Comparison of ENCODE assay signal across 12 cellular contexts in genomic region chr6:56795852-56796532, GRCh38.
DNase-seq lines count a peak whose midpoint lies in the region; ATAC-seq and TF ChIP-seq lines count a peak whose summit lies in the region.
"Had no signal": no experiment of that assay in that cellular context is flagged by ENCODE, and none has a peak within 500 bp of the region (broad histone marks: within the 10 kb centered on the region; RNA-seq: fewer than 3 reads in every experiment).

No MANE protein-coding gene starts in this region.

- no peaks in the 10 kb centered on the region for H3K27me3 Mint-ChIP-seq in Caco-2 (ENCODE audit: insufficient read depth, unreplicated experiment)
- H3K27me3 Mint-ChIP-seq in activated T-cell treated with anti-CD3 and anti-CD28 coated beads, Interleukin-2, amount 50 U/mL, for 72 hours (ENCODE audit: low read depth): peaks cover 8% of the 10 kb centered on the region

- peaks cover 27% of the 10 kb centered on the region for H3K4me1 ChIP-seq in Caco-2
- peaks cover 58% of the 10 kb centered on the region for H3K4me1 ChIP-seq in GM23248 (ENCODE audit: insufficient read depth)
- peaks cover 29% of the 10 kb centered on the region for H3K4me1 ChIP-seq in PC-3 (ENCODE audit: insufficient read depth, low read length)
- peaks cover 21% of the 10 kb centered on the region for H3K4me1 ChIP-seq in HAP-1
- H3K4me1 ChIP-seq: Peyer's patch had no signal

- H3K79me2 ChIP-seq in GM23248 (ENCODE audit: insufficient read depth) (peaks cover 100% of the 10 kb centered on the region), PC-3 (ENCODE audit: low read length) (peaks cover 52% of the 10 kb centered on the region)

- H3K27ac ChIP-seq in GM23248 (peak overlapping the region; percentile 58), PC-3 (ENCODE audit: low read length) (peak overlapping the region; percentile 50)
- H3K27ac ChIP-seq: Peyer's patch had no signal

- H3F3A ChIP-seq in GM23248 (ENCODE audit: insufficient read depth) (peaks cover 56% of the 10 kb centered on the region), PC-3 (ENCODE audit: low read length, unreplicated experiment) (no peaks in the 10 kb centered on the region)

- H4K20me1 ChIP-seq in GM23248 (ENCODE audit: insufficient read depth) (peaks cover 14% of the 10 kb centered on the region; the same call in 1 of the 2 replicates), PC-3 (ENCODE audit: low read length) (no peaks in the 10 kb centered on the region)

- no TSS peak for BruUV-seq in Caco-2 (replicated peaks; lab: Mats Ljungman, UMichigan)
- no TSS peak for BruUV-seq in PC-3 (replicated peaks; lab: Mats Ljungman, UMichigan)

- H3K36me3 ChIP-seq in Caco-2 (ENCODE audit: control insufficient read depth, insufficient read depth, low read length) (no peaks in the 10 kb centered on the region), GM23248 (ENCODE audit: low read depth) (no peaks in the 10 kb centered on the region), PC-3 (ENCODE audit: low read depth, low read length) (no peaks in the 10 kb centered on the region), HAP-1 (replicated peaks) (no peaks in the 10 kb centered on the region)
- H3K36me3 ChIP-seq: Peyer's patch had no signal

- H3K9me3 Mint-ChIP-seq in Caco-2 (ENCODE audit: unreplicated experiment): no peaks in the 10 kb centered on the region
- no peaks in the 10 kb centered on the region for H3K9me3 Mint-ChIP-seq in activated T-cell treated with anti-CD3 and anti-CD28 coated beads, Interleukin-2, amount 50 U/mL, for 72 hours
- H3K9me3 Mint-ChIP-seq: activated CD4-positive, alpha-beta T cell treated with anti-CD3 and anti-CD28 coated beads, Interleukin-2, amount 10 ng/mL, durations not matched to agents 24 days and 14 days had no signal

- peaks cover 27% of the 10 kb centered on the region for H3K4me1 Mint-ChIP-seq in Caco-2 (ENCODE audit: low read depth, unreplicated experiment)
- peaks cover 4% of the 10 kb centered on the region for H3K4me1 Mint-ChIP-seq in activated T-cell treated with anti-CD3 and anti-CD28 coated beads, Interleukin-2, amount 50 U/mL, for 72 hours (ENCODE audit: low read depth)
- H3K4me1 Mint-ChIP-seq: activated CD4-positive, alpha-beta T cell treated with anti-CD3 and anti-CD28 coated beads, Interleukin-2, amount 10 ng/mL, durations not matched to agents 24 days and 14 days had no signal

- H3K27me3 ChIP-seq in Caco-2 (replicated peaks; ENCODE audit: control insufficient read depth, insufficient read depth, low read length) (no peaks in the 10 kb centered on the region), GM23248 (replicated peaks; ENCODE audit: insufficient read depth) (no peaks in the 10 kb centered on the region), PC-3 (ENCODE audit: low read length) (no peaks in the 10 kb centered on the region), HAP-1 (ENCODE audit: low read depth) (no peaks in the 10 kb centered on the region)
- H3K27me3 ChIP-seq: Peyer's patch had no signal

- H2AFZ ChIP-seq in GM23248 (no peak overlapping the region), PC-3 (ENCODE audit: low read length) (no peak overlapping the region)

- H3K9me3 ChIP-seq in Caco-2: no peaks in the 10 kb centered on the region
- no peaks in the 10 kb centered on the region for H3K9me3 ChIP-seq in GM23248 (ENCODE audit: low read depth)
- no peaks in the 10 kb centered on the region for H3K9me3 ChIP-seq in PC-3 (ENCODE audit: low read length)
- no peaks in the 10 kb centered on the region for H3K9me3 ChIP-seq in HAP-1
- H3K9me3 ChIP-seq: Peyer's patch had no signal

- peak overlapping the region; percentile 14; the same call in 1 of the 2 replicates for H3K9ac ChIP-seq in GM23248
- no peak overlapping the region for H3K9ac ChIP-seq in PC-3 (ENCODE audit: low read length)

- no peak for DNase-seq in Caco-2
- DNase-seq in GM23248: peak; percentile 76
- DNase-seq in PC-3: peak; percentile 58
- peak; percentile 28 for DNase-seq in foreskin melanocyte
- DNase-seq in activated gamma-delta T cell (lab: John Stamatoyannopoulos, UW): no peak
- no peak for DNase-seq in activated T-cell treated with anti-CD3 and anti-CD28 coated beads, Interleukin-2, amount 50 U/mL, for 72 hours
- DNase-seq in HAP-1 (ENCODE audit: low spot score in 2 of 2): no peak
- DNase-seq in stimulated activated CD4-positive, alpha-beta T cell treated with anti-CD3 and anti-CD28 coated beads, Interleukin-4, amount 100 ng/mL, for 1 hour: no peak
- DNase-seq: activated CD4-positive, alpha-beta T cell treated with anti-CD3 and anti-CD28 coated beads, Interleukin-2, amount 10 ng/mL, durations not matched to agents 24 days and 14 days; C1 segment of cervical spinal cord; NCI-H1092; Peyer's patch had no signal

- in situ Hi-C loops in GM23248 (cut with MboI): no loop called here
- in situ Hi-C loops in HAP-1 (cut with MboI; ENCODE audit: low sequenced_read_pairs): no loop called here

- POLR2A ChIA-PET in Caco-2 (lab: Charles Lee): no interaction called here
- POLR2A ChIA-PET in PC-3 (lab: Charles Lee; ENCODE audit: unreplicated experiment): no interaction called here

- no peak overlapping the region for H3K4me3 Mint-ChIP-seq in Caco-2 (ENCODE audit: unreplicated experiment)
- H3K4me3 Mint-ChIP-seq in activated T-cell treated with anti-CD3 and anti-CD28 coated beads, Interleukin-2, amount 50 U/mL, for 72 hours: no peak overlapping the region
- H3K4me3 Mint-ChIP-seq: activated CD4-positive, alpha-beta T cell treated with anti-CD3 and anti-CD28 coated beads, Interleukin-2, amount 10 ng/mL, durations not matched to agents 24 days and 14 days had no signal

- no peak for TF ChIP-seq CTCF in Caco-2 (IDR thresholded peaks at IDR 0.05; ENCODE audit: insufficient read depth in 1 of 2, low read depth in 1 of 2, low read length in 1 of 2, severe bottlenecking in 1 of 2, unreplicated experiment in 1 of 2)
- TF ChIP-seq CTCF in PC-3 (conservative IDR thresholded peaks at IDR 0.05; ENCODE audit: low read depth, low read length): no peak

- H3K4me2 ChIP-seq in GM23248 (ENCODE audit: unreplicated experiment) (peak overlapping the region; percentile 45), PC-3 (ENCODE audit: low read length) (peak overlapping the region; percentile 52)

- CTCF ChIA-PET in Caco-2 (lab: Charles Lee): no interaction called here
- CTCF ChIA-PET in PC-3 (lab: Charles Lee): no interaction called here

- H3K4me3 ChIP-seq in Caco-2 (ENCODE audit: low read depth, low read length) (no peak overlapping the region), GM23248 (peak overlapping the region; percentile 20; the same call in 1 of the 2 replicates), PC-3 (ENCODE audit: low read length) (no peak overlapping the region), HAP-1 (no peak overlapping the region)
- H3K4me3 ChIP-seq: Peyer's patch had no signal

- peak overlapping the region; percentile 6 for H3K27ac Mint-ChIP-seq in Caco-2 (ENCODE audit: unreplicated experiment)
- H3K27ac Mint-ChIP-seq in activated T-cell treated with anti-CD3 and anti-CD28 coated beads, Interleukin-2, amount 50 U/mL, for 72 hours: no peak overlapping the region
- H3K27ac Mint-ChIP-seq: activated CD4-positive, alpha-beta T cell treated with anti-CD3 and anti-CD28 coated beads, Interleukin-2, amount 10 ng/mL, durations not matched to agents 24 days and 14 days had no signal

- no peaks in the 10 kb centered on the region for H3K36me3 Mint-ChIP-seq in Caco-2 (ENCODE audit: insufficient read depth, unreplicated experiment)
- H3K36me3 Mint-ChIP-seq in activated T-cell treated with anti-CD3 and anti-CD28 coated beads, Interleukin-2, amount 50 U/mL, for 72 hours (ENCODE audit: insufficient read depth in 2 of 2): no peaks in the 10 kb centered on the region

- ATAC-seq in PC-3: peak; percentile 83
- no peak for ATAC-seq in activated T-cell treated with anti-CD3 and anti-CD28 coated beads, Interleukin-2, amount 50 U/mL, for 72 hours (replicated peaks in 1 of 2)

- intact Hi-C loops in Caco-2 (cut with micrococcal nuclease; ENCODE audit: unreplicated experiment): no loop called here
- intact Hi-C loops in PC-3 (cut with micrococcal nuclease): no loop called here

- WGBS in GM23248 (ENCODE audit: low coverage in 1 of 2, low lambda C conversion rate in 2 of 2, missing lambda C conversion rate in 2 of 2), 2 experiments: 42 to 48% methylated on average over 5 of the region's 5 CpGs

- H3K9me2 ChIP-seq in GM23248 (ENCODE audit: insufficient read depth): no peaks in the 10 kb centered on the region
- no peaks in the 10 kb centered on the region for H3K9me2 ChIP-seq in PC-3 (replicated peaks; ENCODE audit: low read length)

Comparison
In these comparisons a context has a peak if more than half of its experiments do, and no peak if none do; other contexts are left out.
1. DNase-seq: peak in GM23248 (single experiment), PC-3 (single experiment) and foreskin melanocyte (single experiment); none in Caco-2 (0 of 2), activated gamma-delta T cell (single experiment), activated T-cell treated with anti-CD3 and anti-CD28 coated beads, Interleukin-2, amount 50 U/mL, for 72 hours (0 of 2), HAP-1 (0 of 2) and stimulated activated CD4-positive, alpha-beta T cell treated with anti-CD3 and anti-CD28 coated beads, Interleukin-4, amount 100 ng/mL, for 1 hour (single experiment).